1 cellular context compared by ENCODE assay signal in the genomic region with DNA sequence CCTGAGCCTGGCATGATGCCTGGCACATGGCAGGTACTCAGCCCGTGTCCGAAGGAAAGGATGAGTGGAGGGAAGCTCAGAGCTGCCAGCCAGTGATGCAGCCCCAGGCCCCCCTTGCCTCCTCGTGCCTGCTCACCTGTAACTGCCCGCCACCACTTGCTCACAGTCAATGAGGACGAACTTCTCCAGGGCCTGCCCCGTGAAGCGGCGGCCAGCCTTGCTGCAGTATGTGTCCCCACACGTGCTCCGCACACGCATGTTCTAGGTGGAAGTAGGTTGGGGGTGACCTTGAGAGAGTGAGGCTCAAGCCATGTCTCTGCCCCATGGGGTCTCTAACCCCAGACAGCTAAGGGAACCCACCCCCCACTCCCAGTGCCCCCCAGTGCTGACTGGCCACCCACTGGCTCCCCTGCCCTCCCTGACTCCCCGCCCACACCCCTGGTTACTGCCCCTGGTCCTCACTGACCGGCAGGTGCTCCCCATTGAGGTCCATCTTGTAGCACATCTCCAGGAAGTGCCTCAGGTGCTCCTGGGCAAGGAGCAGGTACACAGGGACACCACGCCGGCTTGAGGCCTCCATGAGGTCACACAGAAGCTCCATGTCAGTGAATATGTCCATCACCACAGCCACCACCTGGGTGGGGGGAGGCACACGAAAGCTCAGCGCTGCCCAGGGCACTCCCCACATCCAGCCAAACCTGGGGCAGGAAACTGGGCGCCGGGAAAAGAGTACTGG.
TF ChIP-seq lines count a peak whose summit lies in the region.

No MANE protein-coding gene starts in this region.

TF ChIP-seq in HepG2, 621 proteins besides CTCF, POLR2A, EP300 and RAD21 (continues in another document):
- TF ChIP-seq ZC3H13 (CRISPR knock-in tag; IDR thresholded peaks at IDR 0.05), result 0 out of 2 replicates have a peak, but pooled peaks have one; percentile 60
- 0 out of 2 replicates have a peak, but pooled peaks have one; percentile 18 for TF ChIP-seq HIVEP1 (CRISPR knock-in tag; IDR thresholded peaks at IDR 0.05)
- 0 out of 2 replicates have a peak, but pooled peaks have one; percentile 54 for TF ChIP-seq PCBP1 (IDR thresholded peaks at IDR 0.05; ENCODE audit: borderline replicate concordance, low read depth, low read length)
- TF ChIP-seq PHF5A (CRISPR knock-in tag; IDR thresholded peaks at IDR 0.05; ENCODE audit: low read depth, unreplicated experiment), result no peak
- TF ChIP-seq JUNB (CRISPR knock-in tag; IDR thresholded peaks at IDR 0.05; ENCODE audit: borderline replicate concordance), result no peak
- TF ChIP-seq ZNF282 (IDR thresholded peaks at IDR 0.05; ENCODE audit: partially characterized antibody), result no peak
- TF ChIP-seq ZNF263 (CRISPR knock-in tag; IDR thresholded peaks at IDR 0.05), result peak; percentile 77
- no peak for TF ChIP-seq ZFP90 (CRISPR knock-in tag; IDR thresholded peaks at IDR 0.05; ENCODE audit: borderline replicate concordance)
- no peak for TF ChIP-seq ELF4 (CRISPR knock-in tag; IDR thresholded peaks at IDR 0.05; ENCODE audit: borderline replicate concordance)
- TF ChIP-seq ZNF446 (CRISPR knock-in tag; IDR thresholded peaks at IDR 0.05), result 0 out of 2 replicates have a peak, but pooled peaks have one; percentile 61
- TF ChIP-seq, protein P1, sequence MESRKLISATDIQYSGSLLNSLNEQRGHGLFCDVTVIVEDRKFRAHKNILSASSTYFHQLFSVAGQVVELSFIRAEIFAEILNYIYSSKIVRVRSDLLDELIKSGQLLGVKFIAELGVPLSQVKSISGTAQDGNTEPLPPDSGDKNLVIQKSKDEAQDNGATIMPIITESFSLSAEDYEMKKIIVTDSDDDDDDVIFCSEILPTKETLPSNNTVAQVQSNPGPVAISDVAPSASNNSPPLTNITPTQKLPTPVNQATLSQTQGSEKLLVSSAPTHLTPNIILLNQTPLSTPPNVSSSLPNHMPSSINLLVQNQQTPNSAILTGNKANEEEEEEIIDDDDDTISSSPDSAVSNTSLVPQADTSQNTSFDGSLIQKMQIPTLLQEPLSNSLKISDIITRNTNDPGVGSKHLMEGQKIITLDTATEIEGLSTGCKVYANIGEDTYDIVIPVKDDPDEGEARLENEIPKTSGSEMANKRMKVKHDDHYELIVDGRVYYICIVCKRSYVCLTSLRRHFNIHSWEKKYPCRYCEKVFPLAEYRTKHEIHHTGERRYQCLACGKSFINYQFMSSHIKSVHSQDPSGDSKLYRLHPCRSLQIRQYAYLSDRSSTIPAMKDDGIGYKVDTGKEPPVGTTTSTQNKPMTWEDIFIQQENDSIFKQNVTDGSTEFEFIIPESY (CRISPR knock-in tag; IDR thresholded peaks at IDR 0.05), result 0 out of 2 replicates have a peak, but pooled peaks have one; percentile 9
- TF ChIP-seq ZNF543 (CRISPR knock-in tag; IDR thresholded peaks at IDR 0.05), result no peak
- TF ChIP-seq ARID4A (CRISPR knock-in tag; IDR thresholded peaks at IDR 0.05; ENCODE audit: borderline replicate concordance), result no peak
- no peak for TF ChIP-seq MTF1 (CRISPR knock-in tag; IDR thresholded peaks at IDR 0.05)
- no peak for TF ChIP-seq RBAK (CRISPR knock-in tag; IDR thresholded peaks at IDR 0.05)
- TF ChIP-seq, protein P2, sequence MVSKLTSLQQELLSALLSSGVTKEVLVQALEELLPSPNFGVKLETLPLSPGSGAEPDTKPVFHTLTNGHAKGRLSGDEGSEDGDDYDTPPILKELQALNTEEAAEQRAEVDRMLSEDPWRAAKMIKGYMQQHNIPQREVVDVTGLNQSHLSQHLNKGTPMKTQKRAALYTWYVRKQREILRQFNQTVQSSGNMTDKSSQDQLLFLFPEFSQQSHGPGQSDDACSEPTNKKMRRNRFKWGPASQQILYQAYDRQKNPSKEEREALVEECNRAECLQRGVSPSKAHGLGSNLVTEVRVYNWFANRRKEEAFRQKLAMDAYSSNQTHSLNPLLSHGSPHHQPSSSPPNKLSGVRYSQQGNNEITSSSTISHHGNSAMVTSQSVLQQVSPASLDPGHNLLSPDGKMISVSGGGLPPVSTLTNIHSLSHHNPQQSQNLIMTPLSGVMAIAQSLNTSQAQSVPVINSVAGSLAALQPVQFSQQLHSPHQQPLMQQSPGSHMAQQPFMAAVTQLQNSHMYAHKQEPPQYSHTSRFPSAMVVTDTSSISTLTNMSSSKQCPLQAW (CRISPR knock-in tag; IDR thresholded peaks at IDR 0.05), result no peak
- no peak for TF ChIP-seq MYNN (CRISPR knock-in tag; IDR thresholded peaks at IDR 0.05; ENCODE audit: low read depth)
- TF ChIP-seq ELK4 (CRISPR knock-in tag; IDR thresholded peaks at IDR 0.05; ENCODE audit: borderline replicate concordance), result no peak
- no peak for TF ChIP-seq ZBTB38 (CRISPR knock-in tag; IDR thresholded peaks at IDR 0.05)
- TF ChIP-seq, protein P3, sequence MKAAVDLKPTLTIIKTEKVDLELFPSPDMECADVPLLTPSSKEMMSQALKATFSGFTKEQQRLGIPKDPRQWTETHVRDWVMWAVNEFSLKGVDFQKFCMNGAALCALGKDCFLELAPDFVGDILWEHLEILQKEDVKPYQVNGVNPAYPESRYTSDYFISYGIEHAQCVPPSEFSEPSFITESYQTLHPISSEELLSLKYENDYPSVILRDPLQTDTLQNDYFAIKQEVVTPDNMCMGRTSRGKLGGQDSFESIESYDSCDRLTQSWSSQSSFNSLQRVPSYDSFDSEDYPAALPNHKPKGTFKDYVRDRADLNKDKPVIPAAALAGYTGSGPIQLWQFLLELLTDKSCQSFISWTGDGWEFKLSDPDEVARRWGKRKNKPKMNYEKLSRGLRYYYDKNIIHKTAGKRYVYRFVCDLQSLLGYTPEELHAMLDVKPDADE (CRISPR knock-in tag; IDR thresholded peaks at IDR 0.05), result no peak
- TF ChIP-seq, protein P4, sequence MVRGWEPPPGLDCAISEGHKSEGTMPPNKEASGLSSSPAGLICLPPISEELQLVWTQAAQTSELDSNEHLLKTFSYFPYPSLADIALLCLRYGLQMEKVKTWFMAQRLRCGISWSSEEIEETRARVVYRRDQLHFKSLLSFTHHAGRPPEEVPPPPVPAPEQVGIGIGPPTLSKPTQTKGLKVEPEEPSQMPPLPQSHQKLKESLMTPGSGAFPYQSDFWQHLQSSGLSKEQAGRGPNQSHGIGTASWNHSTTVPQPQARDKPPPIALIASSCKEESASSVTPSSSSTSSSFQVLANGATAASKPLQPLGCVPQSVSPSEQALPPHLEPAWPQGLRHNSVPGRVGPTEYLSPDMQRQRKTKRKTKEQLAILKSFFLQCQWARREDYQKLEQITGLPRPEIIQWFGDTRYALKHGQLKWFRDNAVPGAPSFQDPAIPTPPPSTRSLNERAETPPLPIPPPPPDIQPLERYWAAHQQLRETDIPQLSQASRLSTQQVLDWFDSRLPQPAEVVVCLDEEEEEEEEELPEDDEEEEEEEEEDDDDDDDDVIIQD (CRISPR knock-in tag; IDR thresholded peaks at IDR 0.05; ENCODE audit: low read depth), result no peak
- TF ChIP-seq ZNF430 (CRISPR knock-in tag; IDR thresholded peaks at IDR 0.05), result no peak
- no peak for TF ChIP-seq ZNF34 (CRISPR knock-in tag; IDR thresholded peaks at IDR 0.05; ENCODE audit: borderline replicate concordance)
- no peak for TF ChIP-seq AKAP8 (CRISPR knock-in tag; IDR thresholded peaks at IDR 0.05)
- TF ChIP-seq, protein P5, sequence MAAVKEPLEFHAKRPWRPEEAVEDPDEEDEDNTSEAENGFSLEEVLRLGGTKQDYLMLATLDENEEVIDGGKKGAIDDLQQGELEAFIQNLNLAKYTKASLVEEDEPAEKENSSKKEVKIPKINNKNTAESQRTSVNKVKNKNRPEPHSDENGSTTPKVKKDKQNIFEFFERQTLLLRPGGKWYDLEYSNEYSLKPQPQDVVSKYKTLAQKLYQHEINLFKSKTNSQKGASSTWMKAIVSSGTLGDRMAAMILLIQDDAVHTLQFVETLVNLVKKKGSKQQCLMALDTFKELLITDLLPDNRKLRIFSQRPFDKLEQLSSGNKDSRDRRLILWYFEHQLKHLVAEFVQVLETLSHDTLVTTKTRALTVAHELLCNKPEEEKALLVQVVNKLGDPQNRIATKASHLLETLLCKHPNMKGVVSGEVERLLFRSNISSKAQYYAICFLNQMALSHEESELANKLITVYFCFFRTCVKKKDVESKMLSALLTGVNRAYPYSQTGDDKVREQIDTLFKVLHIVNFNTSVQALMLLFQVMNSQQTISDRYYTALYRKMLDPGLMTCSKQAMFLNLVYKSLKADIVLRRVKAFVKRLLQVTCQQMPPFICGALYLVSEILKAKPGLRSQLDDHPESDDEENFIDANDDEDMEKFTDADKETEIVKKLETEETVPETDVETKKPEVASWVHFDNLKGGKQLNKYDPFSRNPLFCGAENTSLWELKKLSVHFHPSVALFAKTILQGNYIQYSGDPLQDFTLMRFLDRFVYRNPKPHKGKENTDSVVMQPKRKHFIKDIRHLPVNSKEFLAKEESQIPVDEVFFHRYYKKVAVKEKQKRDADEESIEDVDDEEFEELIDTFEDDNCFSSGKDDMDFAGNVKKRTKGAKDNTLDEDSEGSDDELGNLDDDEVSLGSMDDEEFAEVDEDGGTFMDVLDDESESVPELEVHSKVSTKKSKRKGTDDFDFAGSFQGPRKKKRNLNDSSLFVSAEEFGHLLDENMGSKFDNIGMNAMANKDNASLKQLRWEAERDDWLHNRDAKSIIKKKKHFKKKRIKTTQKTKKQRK (IDR thresholded peaks at IDR 0.05; ENCODE audit: low read length), result no peak
- no peak for TF ChIP-seq MXD3 (CRISPR knock-in tag; IDR thresholded peaks at IDR 0.05)
- TF ChIP-seq DPF2 (CRISPR knock-in tag; IDR thresholded peaks at IDR 0.05; ENCODE audit: borderline replicate concordance, low read depth), result no peak
- no peak for TF ChIP-seq ZNF549 (CRISPR knock-in tag; IDR thresholded peaks at IDR 0.05)
- peak; percentile 58; the same call in 1 of the 2 replicates for TF ChIP-seq HES4 (CRISPR knock-in tag; IDR thresholded peaks at IDR 0.05; ENCODE audit: borderline replicate concordance)
- TF ChIP-seq ZNF556 (CRISPR knock-in tag; IDR thresholded peaks at IDR 0.05; ENCODE audit: borderline replicate concordance), result no peak
- no peak for TF ChIP-seq ZBTB43 (CRISPR knock-in tag; conservative IDR thresholded peaks at IDR 0.05)
- no peak for TF ChIP-seq HDAC1 (CRISPR knock-in tag; IDR thresholded peaks at IDR 0.05)
- no peak for TF ChIP-seq BRF2 (CRISPR knock-in tag; IDR thresholded peaks at IDR 0.05)
- TF ChIP-seq BATF2 (CRISPR knock-in tag; IDR thresholded peaks at IDR 0.05), result no peak; the same call in 1 of the 2 replicates
